Comparison of ENCODE assay signal across 10 cellular contexts in the genomic region with DNA sequence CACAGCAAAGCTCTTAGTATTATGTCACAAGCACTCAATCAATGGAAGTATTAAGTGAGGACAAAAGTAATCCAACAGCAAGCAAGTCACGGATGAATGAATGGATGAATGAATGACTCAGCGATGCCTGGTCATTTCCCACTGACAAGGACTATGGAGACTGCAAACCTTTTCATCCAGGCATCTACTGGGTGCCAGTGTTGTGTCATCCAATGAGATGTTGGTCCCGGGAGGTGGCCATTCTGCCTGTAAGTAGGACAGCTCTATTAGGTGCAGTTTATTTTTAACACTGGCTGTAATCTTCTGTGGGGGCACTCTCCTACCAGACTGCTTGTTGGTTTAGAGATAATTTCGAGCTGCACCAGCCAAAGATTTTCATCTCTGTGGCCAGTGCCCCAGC. TPM values are rescaled to one million over a fixed set of nuclear protein-coding genes. Genes with fewer than 3 reads are reported as not detected.
DNase-seq lines count a peak whose midpoint lies in the region; ATAC-seq and TF ChIP-seq lines count a peak whose summit lies in the region.
"Had no signal": no experiment of that assay in that cellular context is flagged by ENCODE, and none has a peak within 500 bp of the region (broad histone marks: within the 10 kb centered on the region; RNA-seq: fewer than 3 reads in every experiment).

No MANE protein-coding gene starts in this region.

- H3K9me3 Mint-ChIP-seq in activated CD4-positive, alpha-beta T cell treated with anti-CD3 and anti-CD28 coated beads, Interleukin-2, amount 10 ng/mL, durations not matched to agents 7 days and 5 days, result no peaks in the 10 kb centered on the region
- H3K9me3 Mint-ChIP-seq in natural killer cell, result no peaks in the 10 kb centered on the region

- H3K36me3 ChIP-seq in upper lobe of right lung, result no peaks in the 10 kb centered on the region
- H3K36me3 ChIP-seq: BLaER1 had no signal

- intact Hi-C loops in upper lobe of right lung (cut with DNase I) (no loop called here), natural killer cell (cut with micrococcal nuclease) (no loop called here)

- peak; percentile 17 for DNase-seq in activated CD4-positive, alpha-beta T cell treated with anti-CD3 and anti-CD28 coated beads for 48 hours
- DNase-seq in activated CD4-positive, alpha-beta T cell treated with anti-CD3 and anti-CD28 coated beads, Interleukin-2, amount 10 ng/mL, durations not matched to agents 7 days and 5 days, result no peak
- DNase-seq in iPS DF 4.7 (ENCODE audit: extremely low read depth, low spot score) (peak; percentile 51), upper lobe of right lung (no peak), NCI-H146 (lab: John Stamatoyannopoulos, UW) (no peak), natural killer cell (no peak)
- no peak for DNase-seq in stimulated activated CD4-positive, alpha-beta T cell treated with anti-CD3 and anti-CD28 coated beads, Interleukin-4, amount 100 ng/mL, for 4 hours

- H3K27ac Mint-ChIP-seq in activated CD4-positive, alpha-beta T cell treated with anti-CD3 and anti-CD28 coated beads, Interleukin-2, amount 10 ng/mL, durations not matched to agents 7 days and 5 days, result no peak overlapping the region
- no peak overlapping the region for H3K27ac Mint-ChIP-seq in natural killer cell
- H3K27ac Mint-ChIP-seq: activated naive CD4-positive, alpha-beta T cell treated with anti-CD3 and anti-CD28 coated beads, Interleukin-2, amount 50 U/mL, for 72 hours had no signal

- H3K4me1 ChIP-seq in upper lobe of right lung, result no peaks in the 10 kb centered on the region
- H3K4me1 ChIP-seq: BLaER1 had no signal

- no peaks in the 10 kb centered on the region for H3K27me3 ChIP-seq in upper lobe of right lung
- H3K27me3 ChIP-seq: BLaER1 had no signal

- peak; percentile 56 for ATAC-seq in upper lobe of right lung
- no peak for ATAC-seq in natural killer cell

- TF ChIP-seq CTCF in VCaP (conservative IDR thresholded peaks at IDR 0.05), result peak; percentile 77
- TF ChIP-seq CTCF in upper lobe of right lung (IDR thresholded peaks at IDR 0.05), result peak; percentile 13
- TF ChIP-seq CTCF in natural killer cell (IDR thresholded peaks at IDR 0.05), result no peak

- H3K36me3 Mint-ChIP-seq in activated CD4-positive, alpha-beta T cell treated with anti-CD3 and anti-CD28 coated beads, Interleukin-2, amount 10 ng/mL, durations not matched to agents 7 days and 5 days (ENCODE audit: low read depth), result no peaks in the 10 kb centered on the region
- H3K36me3 Mint-ChIP-seq in natural killer cell, result no peaks in the 10 kb centered on the region

- H3K27me3 Mint-ChIP-seq in activated CD4-positive, alpha-beta T cell treated with anti-CD3 and anti-CD28 coated beads, Interleukin-2, amount 10 ng/mL, durations not matched to agents 7 days and 5 days, result no peaks in the 10 kb centered on the region
- no peaks in the 10 kb centered on the region for H3K27me3 Mint-ChIP-seq in natural killer cell (ENCODE audit: low read depth in 2 of 2)

- CTCF ChIA-PET in activated CD4-positive, alpha-beta T cell treated with anti-CD3 and anti-CD28 coated beads, Interleukin-2, amount 10 ng/mL, durations not matched to agents 7 days and 5 days (lab: Charles Lee), result no interaction called here

- peak overlapping the region; percentile 38 for H3K27ac ChIP-seq in VCaP
- no peak overlapping the region for H3K27ac ChIP-seq in upper lobe of right lung
- H3K27ac ChIP-seq: BLaER1 had no signal

- H3K4me3 ChIP-seq in upper lobe of right lung, result no peak overlapping the region
- H3K4me3 ChIP-seq: BLaER1 had no signal

- no peaks in the 10 kb centered on the region for H3K9me3 ChIP-seq in upper lobe of right lung
- H3K9me3 ChIP-seq: BLaER1 had no signal

- H3K4me1 Mint-ChIP-seq in activated CD4-positive, alpha-beta T cell treated with anti-CD3 and anti-CD28 coated beads, Interleukin-2, amount 10 ng/mL, durations not matched to agents 7 days and 5 days, result no peaks in the 10 kb centered on the region
- no peaks in the 10 kb centered on the region for H3K4me1 Mint-ChIP-seq in natural killer cell

- POLR2A ChIA-PET in activated CD4-positive, alpha-beta T cell treated with anti-CD3 and anti-CD28 coated beads, Interleukin-2, amount 10 ng/mL, durations not matched to agents 7 days and 5 days (lab: Charles Lee), result interaction anchor here (0.6 kb wide), 1 partner anchor 28 kb away, joined by 6 read pairs; no protein-coding TSS in a partner anchor

- no peak overlapping the region for H3K4me3 Mint-ChIP-seq in activated CD4-positive, alpha-beta T cell treated with anti-CD3 and anti-CD28 coated beads, Interleukin-2, amount 10 ng/mL, durations not matched to agents 7 days and 5 days
- H3K4me3 Mint-ChIP-seq in natural killer cell, result no peak overlapping the region

RNA-seq across cellular contexts. Expression of gene STAB2, which starts 39.4 kb away (rescaled TPM):
- total RNA-seq in activated CD4-positive, alpha-beta T cell treated with anti-CD3 and anti-CD28 coated beads, Interleukin-2, amount 10 ng/mL, durations not matched to agents 7 days and 5 days, result not detected
- 2.6 TPM for total RNA-seq in upper lobe of right lung
- total RNA-seq in natural killer cell, result not detected
- total RNA-seq: activated naive CD4-positive, alpha-beta T cell treated with anti-CD3 and anti-CD28 coated beads, Interleukin-2, amount 50 U/mL, for 72 hours had no signal

Comparison
In these comparisons a context has a peak if more than half of its experiments do, and no peak if none do; other contexts are left out.
1. DNase-seq: peak in activated CD4-positive, alpha-beta T cell treated with anti-CD3 and anti-CD28 coated beads for 48 hours (single experiment) and iPS DF 4.7 (single experiment); none in activated CD4-positive, alpha-beta T cell treated with anti-CD3 and anti-CD28 coated beads, Interleukin-2, amount 10 ng/mL, durations not matched to agents 7 days and 5 days (single experiment), upper lobe of right lung (single experiment), NCI-H146 (single experiment), stimulated activated CD4-positive, alpha-beta T cell treated with anti-CD3 and anti-CD28 coated beads, Interleukin-4, amount 100 ng/mL, for 4 hours (0 of 2) and natural killer cell (single experiment).